Comparison of ENCODE assay signal across 21 cellular contexts in genomic region chr11:93773045-93773477, GRCh38. TPM values are rescaled to one million over a fixed set of nuclear protein-coding genes. Genes with fewer than 3 reads are reported as not detected.
DNase-seq lines count a peak whose midpoint lies in the region; ATAC-seq, FAIRE-seq and TF ChIP-seq lines count a peak whose summit lies in the region.
"Had no signal": no experiment of that assay in that cellular context is flagged by ENCODE, and none has a peak within 500 bp of the region (broad histone marks: within the 10 kb centered on the region; RNA-seq: fewer than 3 reads in every experiment).

No MANE protein-coding gene starts in this region.

- peaks cover 1 to 3% of the 10 kb centered on the region in 2 experiments for H4K20me1 ChIP-seq in H1 (replicated peaks in 1 of 2; ENCODE audit: control insufficient read depth in 1 of 2, insufficient read depth in 2 of 2, low read length in 2 of 2)
- no peaks in the 10 kb centered on the region for H4K20me1 ChIP-seq in HepG2 (ENCODE audit: insufficient read depth, low read length)

- no peaks in the 10 kb centered on the region for H3K9me3 ChIP-seq in HEK293 (ENCODE audit: control insufficient read depth, insufficient read depth, low read depth, low read length)
- H3K9me3 ChIP-seq in H1 (ENCODE audit: insufficient read depth in 2 of 2, low read depth in 1 of 2, low read length in 1 of 2) = no peaks in the 10 kb centered on the region
- H3K9me3 ChIP-seq in HepG2 (ENCODE audit: low read length) = no peaks in the 10 kb centered on the region

- H3K4me1 ChIP-seq in HEK293 (ENCODE audit: control insufficient read depth, insufficient read depth, low read length) (no peaks in the 10 kb centered on the region), H1 (replicated peaks in 1 of 4; ENCODE audit: control insufficient read depth in 3 of 4, insufficient read depth in 4 of 4, low read length in 3 of 4) (no peaks in the 10 kb centered on the region; a peak in 2 of 7 replicates), HepG2 (ENCODE audit: insufficient read depth, low read length) (peaks cover 30% of the 10 kb centered on the region)

- no peak overlapping the region for H2AFZ ChIP-seq in H1 (ENCODE audit: low read length)
- no peak overlapping the region for H2AFZ ChIP-seq in HepG2 (ENCODE audit: low read length)
- H2AFZ ChIP-seq: GM23248 had no signal

- H3K79me2 ChIP-seq in H1 (ENCODE audit: control insufficient read depth in 1 of 2, insufficient read depth in 2 of 2, low read length in 2 of 2) = no peaks in the 10 kb centered on the region
- H3K79me2 ChIP-seq in HepG2 (ENCODE audit: insufficient read depth, low read length) = no peaks in the 10 kb centered on the region

- H3K79me1 ChIP-seq in H1 (ENCODE audit: low read depth, low read length) = no peaks in the 10 kb centered on the region

- no peak overlapping the region for H3K23ac ChIP-seq in H1 (ENCODE audit: insufficient read length)

- H2AK5ac ChIP-seq in H1 (ENCODE audit: low read depth, low read length) = no peak overlapping the region

- no peak for TF ChIP-seq RAD21 in H1 (IDR thresholded peaks at IDR 0.05 in 1 of 2, conservative IDR thresholded peaks at IDR 0.05 in 1 of 2; ENCODE audit: low read depth in 2 of 2, low read length in 2 of 2)
- TF ChIP-seq RAD21 in HepG2 (CRISPR knock-in tag; IDR thresholded peaks at IDR 0.05) = no peak; the same call in 1 of the 2 replicates

- no peak overlapping the region for H4K5ac ChIP-seq in H1 (ENCODE audit: insufficient read length, low read depth, low read length)

- TF ChIP-seq EP300 in H1 (IDR thresholded peaks at IDR 0.05; ENCODE audit: borderline replicate concordance in 1 of 2, low read depth in 2 of 2, low read length in 2 of 2) (no peak), HepG2 (IDR thresholded peaks at IDR 0.05; ENCODE audit: low read depth in 2 of 2, low read length in 2 of 2) (peak in 1 of 2 experiments; percentile 11; a peak in 1 of 4 replicates), HepG2 (CRISPR knock-in tag; IDR thresholded peaks at IDR 0.05; ENCODE audit: borderline replicate concordance) (no peak)

- H2BK12ac ChIP-seq in H1 (ENCODE audit: low read depth, low read length) = no peak overlapping the region

- no peak overlapping the region for H3K27ac ChIP-seq in HEK293 (ENCODE audit: extremely low read depth, low read depth, low read length)
- no peak overlapping the region for H3K27ac ChIP-seq in H1 (ENCODE audit: low read depth, low read length)
- no peak overlapping the region for H3K27ac ChIP-seq in HepG2 (ENCODE audit: extremely low read length, insufficient read depth, low read length)
- H3K27ac ChIP-seq: C4-2B, GM23248, HL-60 had no signal

- H2BK20ac ChIP-seq in H1 (ENCODE audit: low read length) = no peak overlapping the region

- WGBS in H1 (ENCODE audit: extremely low coverage in 1 of 2, insufficient coverage in 1 of 2, insufficient read length in 1 of 2, insufficient replicate concordance in 2 of 2, low coverage in 1 of 2, low lambda C conversion rate in 2 of 2, missing lambda C conversion rate in 1 of 2), 2 experiments = 82% methylated on average over 3 of the region's 3 CpGs; no CpG with 5 or more reads in 1 of the 2 experiments
- WGBS in HepG2 (ENCODE audit: low lambda C conversion rate) = 0% methylated on average over 2 of the region's 3 CpGs

- FAIRE-seq in H1 (lab: Jason Lieb, UNC) = no peak
- no peak for FAIRE-seq in HepG2 (lab: Jason Lieb, UNC)
- FAIRE-seq: HTR-8/SVneo, RCC 7860 had no signal

- H3K14ac ChIP-seq in H1 (ENCODE audit: insufficient read length) = no peak overlapping the region

- H4K91ac ChIP-seq in H1 (replicated peaks; ENCODE audit: insufficient read length, low read length) = no peak overlapping the region

- no peak for TF ChIP-seq CTCF in HEK293 (tag by site-specific recombination; IDR thresholded peaks at IDR 0.05)
- TF ChIP-seq CTCF in H1 (IDR thresholded peaks at IDR 0.05; ENCODE audit: control extremely low read depth in 1 of 3, insufficient read depth in 1 of 3, low read depth in 1 of 3, low read length in 3 of 3) = no peak
- TF ChIP-seq CTCF in HepG2 (CRISPR knock-in tag; IDR thresholded peaks at IDR 0.05) = no peak

- in situ Hi-C loops in HepG2 (cut with HindIII; ENCODE audit: extremely low pct_ligation_motif_present, low pct_unique_long_range_greater_than_20kb) = no loop called here

- H2BK5ac ChIP-seq in H1 (ENCODE audit: low read depth, low read length) = no peak overlapping the region

- H3K27me3 ChIP-seq in H1 (replicated peaks in 1 of 4; ENCODE audit: control insufficient read depth in 3 of 4, extremely low read depth in 1 of 4, insufficient read depth in 3 of 4, low read length in 3 of 4) = no peaks in the 10 kb centered on the region
- no peaks in the 10 kb centered on the region for H3K27me3 ChIP-seq in HepG2 (ENCODE audit: control insufficient read depth in 1 of 2, insufficient read depth in 2 of 2, low read length in 2 of 2)

- BruUV-seq in HepG2 (replicated peaks; lab: Mats Ljungman, UMichigan) = no TSS peak

- ATAC-seq in HepG2 (peak; percentile 95), GM21423 (IDR thresholded peaks at IDR 0.05; ENCODE audit: unreplicated experiment) (no peak)
- ATAC-seq: Right ventricle myocardium inferior had no signal

- no peak for TF ChIP-seq POLR2A in H1 (IDR thresholded peaks at IDR 0.05; ENCODE audit: control extremely low read depth in 1 of 2, low read depth in 2 of 2, low read length in 2 of 2)
- TF ChIP-seq POLR2A in HepG2 (IDR thresholded peaks at IDR 0.05; ENCODE audit: insufficient read depth in 1 of 2, low read depth in 2 of 2, low read length in 2 of 2) = no peak

- CTCF ChIA-PET in HEK293 (lab: Yijun Ruan, JAX) (interaction anchor here (0.6 kb wide), 1 partner anchor 1825 kb away, joined by 3 read pairs; no protein-coding TSS in a partner anchor), H1 (lab: Charles Lee; ENCODE audit: partially characterized antibody) (interaction anchor here (1.4 to 3.4 kb wide), 4 partner anchors 7 to 14 kb away, joined by 3 to 13 read pairs (median 10); partner anchors contain the start of gene MED17), HepG2 (lab: Yijun Ruan, JAX; ENCODE audit: low intra/inter-chr PET ratio, low total read pairs) (no interaction called here)

- intact Hi-C loops in HepG2 (cut with micrococcal nuclease; ENCODE audit: unreplicated experiment) = no loop called here

- POLR2A ChIA-PET in HEK293 (lab: Yijun Ruan, JAX) = interaction anchor here (0.5 to 1.7 kb wide), 5 partner anchors 11 to 73 kb away, joined by 3 to 6 read pairs (median 4); partner anchors contain the start of genes C11orf54, MED17 and TAF1D
- POLR2A ChIA-PET in H1 (lab: Charles Lee; ENCODE audit: partially characterized antibody) = interaction anchor here (0.6 to 9.4 kb wide), 7 partner anchors 8 to 703 kb away, joined by 3 to 88 read pairs (median 4); partner anchors contain the start of genes C11orf54, MED17 and TAF1D
- POLR2A ChIA-PET in HepG2 (lab: Yijun Ruan, JAX) = interaction anchor here (3.2 to 5.0 kb wide), 2 partner anchors 11 to 32 kb away, joined by 15 to 22 read pairs; partner anchors contain the start of genes C11orf54, MED17 and TAF1D

- H3K9ac ChIP-seq in H1 (replicated peaks in 1 of 4; ENCODE audit: extremely low read depth in 1 of 4, low read depth in 3 of 4, low read length in 3 of 4) (no peak overlapping the region), HepG2 (ENCODE audit: insufficient read depth, low read depth, low read length) (no peak overlapping the region)
- H3K9ac ChIP-seq: GM23248 had no signal

- peak in 1 of 2 experiments; percentile 65 for DNase-seq in H1 (ENCODE audit: low read depth in 1 of 2, low spot score in 2 of 2)
- peak; percentile 69 for DNase-seq in HepG2 (ENCODE audit: low spot score)
- DNase-seq in HK-2 (ENCODE audit: unreplicated experiment) = no peak
- DNase-seq in COR-L47 (lab: John Stamatoyannopoulos, UW) = no peak
- DNase-seq in NCI-H526 treated with DMSO at 0.1 percent for 48 hours (lab: John Stamatoyannopoulos, UW) = no peak
- DNase-seq: AML-193; DND-41; GDM1; GM23248; HFFc6; NCI-H1105; NCI-H2081; NCI-H446 treated with DMSO at 0.1 percent for 48 hours; NK-92 treated with Interleukin-12 subunit alpha and Interleukin-12 subunit beta, amount 100 ng/mL, for 24 hours had no signal

- no peak overlapping the region for H3K18ac ChIP-seq in H1 (ENCODE audit: extremely low read depth, low read length)

- no peaks in the 10 kb centered on the region for H3K36me3 ChIP-seq in HEK293 (ENCODE audit: control insufficient read depth in 2 of 2, insufficient read depth in 1 of 2, low read length in 2 of 2)
- no peaks in the 10 kb centered on the region for H3K36me3 ChIP-seq in H1 (ENCODE audit: control insufficient read depth in 2 of 4, insufficient read depth in 4 of 4, low read length in 3 of 4)
- no peaks in the 10 kb centered on the region for H3K36me3 ChIP-seq in HepG2 (replicated peaks in 1 of 2; ENCODE audit: control insufficient read depth in 1 of 2, insufficient read depth in 2 of 2, low read length in 2 of 2)

- H3K4me3 ChIP-seq in HEK293 (ENCODE audit: low read depth, low read length) = no peak overlapping the region
- no peak overlapping the region for H3K4me3 ChIP-seq in H1 (ENCODE audit: extremely low read depth in 1 of 4, insufficient read depth in 2 of 4, low read depth in 3 of 4, low read length in 4 of 4)
- no peak overlapping the region; a peak in 1 of 6 replicates for H3K4me3 ChIP-seq in HepG2 (replicated peaks in 1 of 3; ENCODE audit: insufficient read depth in 1 of 3, low read depth in 2 of 3, low read length in 3 of 3)
- H3K4me3 ChIP-seq: GM23248 had no signal

- no peak overlapping the region for H2BK120ac ChIP-seq in H1 (replicated peaks; ENCODE audit: low read depth, low read length)

- H3K4me2 ChIP-seq in H1 (ENCODE audit: insufficient read depth in 1 of 2, low read depth in 2 of 2, low read length in 2 of 2) (no peak overlapping the region), HepG2 (ENCODE audit: low read depth, low read length) (peak overlapping the region; percentile 46)

- no peak overlapping the region for H3K4ac ChIP-seq in H1 (replicated peaks; ENCODE audit: insufficient read length, low read depth, low read length)

- no peak overlapping the region for H3K56ac ChIP-seq in H1 (replicated peaks; ENCODE audit: insufficient read length, low read depth, low read length)

- H4K8ac ChIP-seq in H1 (ENCODE audit: extremely low read depth, insufficient read depth, low read length) = no peak overlapping the region

- peaks cover 2% of the 10 kb centered on the region; the same call in 1 of the 2 replicates for H3K23me2 ChIP-seq in H1 (ENCODE audit: low read depth, low read length)

- H2BK15ac ChIP-seq in H1 (ENCODE audit: low read length) = no peak overlapping the region

RNA-seq across cellular contexts. Expression of gene MED17, which starts 11.0 kb away (rescaled TPM):
- 30.4 and 33.7 TPM in 2 replicates for total RNA-seq in H1 (2021; fragmentation: NEBNext Ultra II Directional; extraction: Animal tissue kit (Norgen Biotek cat#: 25700))
- polyA plus RNA-seq in H1 (2011; rRNA removed) (8.0 and 8.8 TPM in 2 replicates), HepG2 (2011; rRNA removed) (18.0 and 23.1 TPM in 2 replicates)
- 9.8 TPM for polyA plus RNA-seq in H1 (2011; cell fraction: cytosol; rRNA removed)
- polyA plus RNA-seq in H1 (2011; cell fraction: nucleus; rRNA removed) = 15.3 TPM
- polyA plus RNA-seq in H1 (2012, experiment 1 of 2) = 11.4 to 20.0 TPM (median 15.0 TPM) in 4 replicates
- polyA plus RNA-seq in H1 (2012, experiment 2 of 2) = 2.8 TPM
- 16.0 TPM for polyA plus RNA-seq in H1 (2013, experiment 1 of 2)
- 15.3 TPM for polyA plus RNA-seq in H1 (2013, experiment 2 of 2)
- 19.8 and 20.5 TPM in 2 replicates for polyA minus RNA-seq in H1 (2011; rRNA and poly(A)+ RNA removed)
- polyA minus RNA-seq in H1 (2011; cell fraction: cytosol; rRNA and poly(A)+ RNA removed) = 10.5 TPM
- 50.3 TPM for polyA minus RNA-seq in H1 (2011; cell fraction: nucleus; rRNA and poly(A)+ RNA removed)
- 31.3 and 37.0 TPM in 2 replicates for total RNA-seq in HepG2 (2016; rRNA removed; fragmentation: Illumina TruSeq; extraction: Trizol)
- 8.3 and 9.8 TPM in 2 replicates for total RNA-seq in HepG2 (2016; cell fraction: cytosol; rRNA removed; fragmentation: Illumina TruSeq; extraction: Trizol; ENCODE audit: low read depth)
- 31.5 and 35.3 TPM in 2 replicates for total RNA-seq in HepG2 (2016; cell fraction: insoluble cytoplasmic fraction; rRNA removed; fragmentation: Illumina TruSeq; extraction: Trizol)
- 11.6 and 12.4 TPM in 2 replicates for total RNA-seq in HepG2 (2016; cell fraction: membrane; rRNA removed; fragmentation: Illumina TruSeq; extraction: Trizol)
- total RNA-seq in HepG2 (2016; cell fraction: nucleus; rRNA removed; fragmentation: Illumina TruSeq; extraction: Trizol) = 49.0 and 52.1 TPM in 2 replicates
- 6.8 and 9.6 TPM in 2 replicates for polyA plus RNA-seq in HepG2 (2011; cell fraction: cytosol; rRNA removed)
- polyA plus RNA-seq in HepG2 (2011; cell fraction: nucleus; rRNA removed) = 43.3 and 55.5 TPM in 2 replicates
- 11.6 and 17.1 TPM in 2 replicates for polyA plus RNA-seq in HepG2 (2012)
- 1.0 and 1.4 TPM in 2 replicates for polyA plus RNA-seq in HepG2 (2016; cell fraction: cytosol; fragmentation: Illumina TruSeq; extraction: Trizol; ENCODE audit: low read depth)
- polyA plus RNA-seq in HepG2 (2016; cell fraction: insoluble cytoplasmic fraction; fragmentation: Illumina TruSeq; extraction: Trizol; ENCODE audit: low read depth) = 27.1 and 28.5 TPM in 2 replicates
- polyA plus RNA-seq in HepG2 (2016; cell fraction: membrane; fragmentation: Illumina TruSeq; extraction: Trizol; ENCODE audit: low read depth) = 2.1 and 2.8 TPM in 2 replicates
- 64.6 and 73.7 TPM in 2 replicates for polyA plus RNA-seq in HepG2 (2016; cell fraction: nucleus; fragmentation: Illumina TruSeq; extraction: Trizol; ENCODE audit: insufficient read depth, low read depth)
- polyA minus RNA-seq in HepG2 (2011; rRNA and poly(A)+ RNA removed; ENCODE audit: low replicate concordance) = 19.9 and 28.6 TPM in 2 replicates
- polyA minus RNA-seq in HepG2 (2011; cell fraction: cytosol; rRNA and poly(A)+ RNA removed) = 7.9 and 9.3 TPM in 2 replicates
- polyA minus RNA-seq in HepG2 (2011; cell fraction: nucleus; rRNA and poly(A)+ RNA removed) = 90.1 and 95.1 TPM in 2 replicates

RNA-seq across cellular contexts. Expression of gene C11orf54, which starts 31.6 kb away (rescaled TPM):
- total RNA-seq in H1 (2021; fragmentation: NEBNext Ultra II Directional; extraction: Animal tissue kit (Norgen Biotek cat#: 25700)) = 21.5 and 24.5 TPM in 2 replicates
- 3.9 and 14.7 TPM in 2 replicates for polyA plus RNA-seq in H1 (2011; rRNA removed)
- 12.6 TPM for polyA plus RNA-seq in H1 (2011; cell fraction: cytosol; rRNA removed)
- 2.6 TPM for polyA plus RNA-seq in H1 (2011; cell fraction: nucleus; rRNA removed)
- polyA plus RNA-seq in H1 (2012, experiment 1 of 2) = 9.6 to 25.4 TPM (median 13.4 TPM) in 4 replicates
- 2.5 TPM for polyA plus RNA-seq in H1 (2012, experiment 2 of 2)
- 12.0 TPM for polyA plus RNA-seq in H1 (2013, experiment 1 of 2)
- 11.7 TPM for polyA plus RNA-seq in H1 (2013, experiment 2 of 2)
- polyA minus RNA-seq in H1 (2011; rRNA and poly(A)+ RNA removed) = 7.6 and 14.9 TPM in 2 replicates
- polyA minus RNA-seq in H1 (2011; cell fraction: cytosol; rRNA and poly(A)+ RNA removed) = 7.9 TPM
- polyA minus RNA-seq in H1 (2011; cell fraction: nucleus; rRNA and poly(A)+ RNA removed) = 12.8 TPM
- total RNA-seq in HepG2 (2016; rRNA removed; fragmentation: Illumina TruSeq; extraction: Trizol) = 50.1 and 68.3 TPM in 2 replicates
- 25.7 and 26.9 TPM in 2 replicates for total RNA-seq in HepG2 (2016; cell fraction: cytosol; rRNA removed; fragmentation: Illumina TruSeq; extraction: Trizol; ENCODE audit: low read depth)
- total RNA-seq in HepG2 (2016; cell fraction: insoluble cytoplasmic fraction; rRNA removed; fragmentation: Illumina TruSeq; extraction: Trizol) = 51.7 and 81.8 TPM in 2 replicates
- total RNA-seq in HepG2 (2016; cell fraction: membrane; rRNA removed; fragmentation: Illumina TruSeq; extraction: Trizol) = 18.4 and 20.7 TPM in 2 replicates
- total RNA-seq in HepG2 (2016; cell fraction: nucleus; rRNA removed; fragmentation: Illumina TruSeq; extraction: Trizol) = 25.8 and 27.7 TPM in 2 replicates
- polyA plus RNA-seq in HepG2 (2011; rRNA removed) = 36.1 and 42.7 TPM in 2 replicates
- polyA plus RNA-seq in HepG2 (2011; cell fraction: cytosol; rRNA removed) = 17.5 and 31.2 TPM in 2 replicates
- 16.4 and 20.9 TPM in 2 replicates for polyA plus RNA-seq in HepG2 (2011; cell fraction: nucleus; rRNA removed)
- 50.3 and 62.2 TPM in 2 replicates for polyA plus RNA-seq in HepG2 (2012)
- 4.0 TPM in 2 replicates for polyA plus RNA-seq in HepG2 (2016; cell fraction: cytosol; fragmentation: Illumina TruSeq; extraction: Trizol; ENCODE audit: low read depth)
- polyA plus RNA-seq in HepG2 (2016; cell fraction: insoluble cytoplasmic fraction; fragmentation: Illumina TruSeq; extraction: Trizol; ENCODE audit: low read depth) = 54.3 and 55.1 TPM in 2 replicates
- 7.4 and 7.6 TPM in 2 replicates for polyA plus RNA-seq in HepG2 (2016; cell fraction: membrane; fragmentation: Illumina TruSeq; extraction: Trizol; ENCODE audit: low read depth)
- polyA plus RNA-seq in HepG2 (2016; cell fraction: nucleus; fragmentation: Illumina TruSeq; extraction: Trizol; ENCODE audit: insufficient read depth, low read depth) = 29.7 and 38.5 TPM in 2 replicates
- 12.3 and 13.3 TPM in 2 replicates for polyA minus RNA-seq in HepG2 (2011; rRNA and poly(A)+ RNA removed; ENCODE audit: low replicate concordance)
- 33.1 and 37.5 TPM in 2 replicates for polyA minus RNA-seq in HepG2 (2011; cell fraction: cytosol; rRNA and poly(A)+ RNA removed)
- polyA minus RNA-seq in HepG2 (2011; cell fraction: nucleus; rRNA and poly(A)+ RNA removed) = 40.4 and 47.0 TPM in 2 replicates

RNA-seq across cellular contexts. Expression of gene TAF1D, which starts 31.8 kb away (rescaled TPM):
- total RNA-seq in H1 (2021; fragmentation: NEBNext Ultra II Directional; extraction: Animal tissue kit (Norgen Biotek cat#: 25700)) = 202 and 212 TPM in 2 replicates
- polyA plus RNA-seq in H1 (2011; rRNA removed) (45.8 and 64.7 TPM in 2 replicates), HepG2 (2011; rRNA removed) (99.6 and 132 TPM in 2 replicates)
- 114 TPM for polyA plus RNA-seq in H1 (2011; cell fraction: cytosol; rRNA removed)
- polyA plus RNA-seq in H1 (2011; cell fraction: nucleus; rRNA removed) = 63.1 TPM
- 63.0 to 156 TPM (median 74.1 TPM) in 4 replicates for polyA plus RNA-seq in H1 (2012, experiment 1 of 2)
- polyA plus RNA-seq in H1 (2012, experiment 2 of 2) = 28.4 TPM
- 252 TPM for polyA plus RNA-seq in H1 (2013, experiment 1 of 2)
- polyA plus RNA-seq in H1 (2013, experiment 2 of 2) = 227 TPM
- polyA minus RNA-seq in H1 (2011; rRNA and poly(A)+ RNA removed) = 71.9 and 81.3 TPM in 2 replicates
- 61.6 TPM for polyA minus RNA-seq in H1 (2011; cell fraction: cytosol; rRNA and poly(A)+ RNA removed)
- 339 TPM for polyA minus RNA-seq in H1 (2011; cell fraction: nucleus; rRNA and poly(A)+ RNA removed)
- 96.9 and 207 TPM in 2 replicates for total RNA-seq in HepG2 (2016; rRNA removed; fragmentation: Illumina TruSeq; extraction: Trizol)
- total RNA-seq in HepG2 (2016; cell fraction: cytosol; rRNA removed; fragmentation: Illumina TruSeq; extraction: Trizol; ENCODE audit: low read depth) = 320 and 373 TPM in 2 replicates
- total RNA-seq in HepG2 (2016; cell fraction: insoluble cytoplasmic fraction; rRNA removed; fragmentation: Illumina TruSeq; extraction: Trizol) = 98.4 and 219 TPM in 2 replicates
- total RNA-seq in HepG2 (2016; cell fraction: membrane; rRNA removed; fragmentation: Illumina TruSeq; extraction: Trizol) = 240 and 274 TPM in 2 replicates
- total RNA-seq in HepG2 (2016; cell fraction: nucleus; rRNA removed; fragmentation: Illumina TruSeq; extraction: Trizol) = 644 and 668 TPM in 2 replicates
- 31.0 and 42.4 TPM in 2 replicates for polyA plus RNA-seq in HepG2 (2011; cell fraction: cytosol; rRNA removed)
- polyA plus RNA-seq in HepG2 (2011; cell fraction: nucleus; rRNA removed) = 212 and 272 TPM in 2 replicates
- 164 and 195 TPM in 2 replicates for polyA plus RNA-seq in HepG2 (2012)
- polyA plus RNA-seq in HepG2 (2016; cell fraction: cytosol; fragmentation: Illumina TruSeq; extraction: Trizol; ENCODE audit: low read depth) = 299 and 310 TPM in 2 replicates
- polyA plus RNA-seq in HepG2 (2016; cell fraction: insoluble cytoplasmic fraction; fragmentation: Illumina TruSeq; extraction: Trizol; ENCODE audit: low read depth) = 128 and 141 TPM in 2 replicates
- polyA plus RNA-seq in HepG2 (2016; cell fraction: membrane; fragmentation: Illumina TruSeq; extraction: Trizol; ENCODE audit: low read depth) = 203 and 217 TPM in 2 replicates
- 962 and 1,010 TPM in 2 replicates for polyA plus RNA-seq in HepG2 (2016; cell fraction: nucleus; fragmentation: Illumina TruSeq; extraction: Trizol; ENCODE audit: insufficient read depth, low read depth)
- 44.5 and 146 TPM in 2 replicates for polyA minus RNA-seq in HepG2 (2011; rRNA and poly(A)+ RNA removed; ENCODE audit: low replicate concordance)
- polyA minus RNA-seq in HepG2 (2011; cell fraction: cytosol; rRNA and poly(A)+ RNA removed) = 58.0 and 63.0 TPM in 2 replicates
- 1,028 and 1,029 TPM in 2 replicates for polyA minus RNA-seq in HepG2 (2011; cell fraction: nucleus; rRNA and poly(A)+ RNA removed)

Comparison
In these comparisons a context has a peak if more than half of its experiments do, and no peak if none do; other contexts are left out.
1. Of the 63 proteins assayed by ChIP-seq in both HepG2 and HEK293: peak only in HepG2: ATF2, KLF9, PATZ1, REPIN1, ZBTB21, ZBTB26 and 13 more; only in HEK293: none; in both: REST; in neither: 42; mixed calls (peak in some experiments, not most) for 1.